ENCODE assay signal across 21 cellular contexts in the genomic region with DNA sequence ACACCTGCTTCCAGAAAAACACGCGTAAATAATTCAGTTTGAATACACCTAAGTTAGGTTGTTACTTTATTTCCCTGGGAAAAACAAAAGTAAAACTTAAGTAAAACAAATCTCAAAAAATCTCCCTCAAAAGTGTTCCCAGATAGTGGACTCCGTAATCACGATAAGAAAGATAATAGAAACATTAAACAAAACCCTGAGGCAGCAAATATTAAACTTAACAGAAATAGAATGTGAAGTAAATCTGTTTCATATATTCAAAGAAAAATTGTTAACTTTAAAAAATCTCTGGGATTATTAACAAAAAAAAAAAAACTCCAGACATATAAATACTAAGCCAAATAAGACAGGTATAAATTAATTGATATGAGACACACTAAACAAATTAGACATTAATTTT.
DNase-seq lines count a peak whose midpoint lies in the region; ATAC-seq, FAIRE-seq and TF ChIP-seq lines count a peak whose summit lies in the region.
"Had no signal": no experiment of that assay in that cellular context is flagged by ENCODE, and none has a peak within 500 bp of the region (broad histone marks: within the 10 kb centered on the region; RNA-seq: fewer than 3 reads in every experiment).

No MANE protein-coding gene starts in this region.

- H3K9ac ChIP-seq in K562 (ENCODE audit: insufficient read depth in 1 of 2, low read depth in 2 of 2, low read length in 2 of 2) = no peak overlapping the region
- H3K9ac ChIP-seq: GM23248 had no signal

- no peak overlapping the region for H3K27ac ChIP-seq in K562 (ENCODE audit: extremely low read depth, low read depth, low read length)
- H3K27ac ChIP-seq: GM23248 had no signal

- no peak overlapping the region for H2AFZ ChIP-seq in K562 (ENCODE audit: low read depth, low read length)
- H2AFZ ChIP-seq: GM23248 had no signal

- H3K27me3 ChIP-seq in K562 (ENCODE audit: control insufficient read depth in 2 of 2, insufficient read depth in 2 of 2, low read length in 2 of 2) = no peaks in the 10 kb centered on the region

- H3K4me2 ChIP-seq in K562 (ENCODE audit: insufficient read depth, low read length) = no peak overlapping the region

- DNase-seq in K562 (ENCODE audit: extremely low read depth in 1 of 4, low spot score in 3 of 4) (no peak), frontal cortex (ENCODE audit: low spot score in 2 of 2) (no peak), epidermal melanocyte (ENCODE audit: insufficient read length, low spot score) (no peak), erythroblast (lab: John Stamatoyannopoulos, UW) (no peak), T-helper 9 cell (no peak)
- DNase-seq: 8988T; C1 segment of cervical spinal cord; CD4-positive, alpha-beta memory T cell; DMS 273 treated with DMSO at 0.1 percent for 48 hours; DMS79; EL; GF-D8; GM23248; H7; HCEC 1CT had no signal

- peaks cover 15% of the 10 kb centered on the region; the same call in 2 of the 3 replicates for H3K79me2 ChIP-seq in K562 (ENCODE audit: control insufficient read depth, insufficient read depth, low read length)

- TF ChIP-seq POLR2A in K562 (conservative IDR thresholded peaks at IDR 0.05) (no peak), erythroblast (IDR thresholded peaks at IDR 0.05; ENCODE audit: low read length) (no peak)

- POLR2A ChIA-PET in K562 (lab: Yijun Ruan, JAX) = no interaction called here

- no peak for TF ChIP-seq RAD21 in K562 (CRISPR knock-in tag; conservative IDR thresholded peaks at IDR 0.05 in 1 of 2, IDR thresholded peaks at IDR 0.05 in 1 of 2)

- no peaks in the 10 kb centered on the region for H3K9me3 ChIP-seq in K562 (replicated peaks; ENCODE audit: control insufficient read depth, insufficient read depth, low read depth, low read length)

- ATAC-seq in K562 = no peak
- ATAC-seq in GM19023 (IDR thresholded peaks at IDR 0.05; ENCODE audit: unreplicated experiment) = no peak

- FAIRE-seq in G401.6 (lab: Jason Lieb, UNC) (peak; percentile 33), K562 (lab: Jason Lieb, UNC) (no peak), frontal cortex (lab: Jason Lieb, UNC) (peak; percentile 49)
- FAIRE-seq: D721Med, GM12891, GM18507, H1 had no signal

- H3K9me1 ChIP-seq in K562 (ENCODE audit: control insufficient read depth, insufficient read depth, low read length) = peaks cover 2% of the 10 kb centered on the region

- no peaks in the 10 kb centered on the region for H3K36me3 ChIP-seq in K562 (ENCODE audit: control insufficient read depth, insufficient read depth, low read length)

- TF ChIP-seq EP300 in K562 (IDR thresholded peaks at IDR 0.05; ENCODE audit: low read length) = no peak

- whole genome bisulfite sequencing in K562 (ENCODE audit: insufficient coverage, low coverage, missing lambda C conversion rate) = 78% methylated on average over 4 of the region's 4 CpGs

- H3K4me1 ChIP-seq in K562 (replicated peaks in 1 of 2; ENCODE audit: control insufficient read depth in 2 of 2, insufficient read depth in 2 of 2, low read length in 2 of 2) = peaks cover 4 to 20% of the 10 kb centered on the region in 2 experiments; a peak in 3 of 5 replicates

- TF ChIP-seq CTCF in K562 (IDR thresholded peaks at IDR 0.05 in 2 of 3, conservative IDR thresholded peaks at IDR 0.05 in 1 of 3; ENCODE audit: insufficient read depth in 2 of 3, low read depth in 1 of 3, low read length in 3 of 3) = no peak

- in situ Hi-C loops in K562 (cut with MboI) = no loop called here

- H3K4me3 ChIP-seq in K562 = no peak overlapping the region
- H3K4me3 ChIP-seq: GM23248 had no signal

- BruUV-seq in K562 (replicated peaks; lab: Mats Ljungman, UMichigan) = no TSS peak

- CTCF ChIA-PET in K562 (lab: Yijun Ruan, JAX; ENCODE audit: low intra/inter-chr PET ratio) = no interaction called here

- intact Hi-C loops in K562 (cut with micrococcal nuclease) = no loop called here

- H4K20me1 ChIP-seq in K562 (replicated peaks; ENCODE audit: control insufficient read depth, insufficient read depth, low read length) = no peaks in the 10 kb centered on the region

TF ChIP-seq in K562, 482 proteins besides CTCF, POLR2A, EP300 and RAD21:
- TF ChIP-seq KLF1 (tag; IDR thresholded peaks at IDR 0.05) = no peak
- TF ChIP-seq CREB3 (tag; conservative IDR thresholded peaks at IDR 0.05; ENCODE audit: low read depth) = no peak
- TF ChIP-seq C11orf30 (IDR thresholded peaks at IDR 0.05; ENCODE audit: low read depth) = peak; percentile 54; the same call in 1 of the 2 replicates
- no peak for TF ChIP-seq LCOR (CRISPR knock-in tag; IDR thresholded peaks at IDR 0.05)
- peak; percentile 72 for TF ChIP-seq ZNF316 (IDR thresholded peaks at IDR 0.05)
